ENCODE assay signal across 8 cellular contexts in the genomic region with DNA sequence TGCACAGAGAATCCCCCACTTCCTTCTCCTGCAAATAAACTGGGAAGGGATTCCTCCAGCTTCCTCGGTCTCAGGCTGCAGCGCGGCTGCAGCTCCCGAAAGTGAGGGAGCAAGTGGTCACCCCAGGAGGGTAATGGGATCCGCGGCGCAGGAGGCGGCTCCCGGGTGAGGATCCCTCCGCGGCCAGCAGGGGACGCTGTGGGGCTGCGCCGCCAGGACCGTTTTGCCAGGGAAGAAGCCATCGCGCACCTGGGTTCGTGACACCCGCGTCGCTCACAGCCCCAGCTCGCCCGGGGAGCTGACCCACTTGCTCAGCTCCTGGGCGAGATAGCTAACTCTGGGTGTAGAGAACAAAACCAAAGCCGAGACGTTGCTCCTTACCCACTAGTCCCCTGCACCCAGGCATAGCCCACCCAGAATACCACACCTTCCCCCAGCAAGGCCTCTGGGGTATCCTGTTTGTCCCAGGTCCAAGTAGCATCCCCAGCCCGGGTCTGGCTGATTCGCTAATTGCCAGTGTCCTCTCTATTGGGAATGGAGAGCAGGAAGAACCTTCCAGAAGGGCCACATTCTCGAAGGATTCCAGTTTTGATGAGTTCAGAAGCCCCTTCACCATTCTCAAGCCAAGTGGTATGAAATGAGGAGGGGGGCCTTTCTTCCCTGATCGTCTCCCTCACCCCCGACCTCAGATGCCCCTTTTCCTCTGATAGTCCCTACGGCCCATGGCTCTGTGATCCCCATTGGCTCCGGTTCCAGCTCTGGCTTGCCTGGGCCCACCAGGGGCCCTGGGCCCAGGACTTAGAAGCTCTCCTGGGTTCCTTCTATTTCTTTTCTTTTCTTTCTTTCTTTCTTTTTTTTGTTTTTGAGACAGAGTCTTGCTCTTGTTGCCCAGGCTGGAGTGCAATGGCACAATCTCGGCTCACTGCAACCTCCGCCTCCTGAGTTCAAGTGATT. TPM values are rescaled to one million over a fixed set of nuclear protein-coding genes. Genes with fewer than 3 reads are reported as not detected.
DNase-seq lines count a peak whose midpoint lies in the region; ATAC-seq and TF ChIP-seq lines count a peak whose summit lies in the region.

No MANE protein-coding gene starts in this region.

- H3K23ac ChIP-seq in mesendoderm (ENCODE audit: low read length), result no peak overlapping the region

- DNase-seq in BE2C (peak; percentile 82), H4 (ENCODE audit: low spot score) (peak; percentile 55), NCI-H2227 treated with DMSO at 0.1 percent for 48 hours (lab: John Stamatoyannopoulos, UW) (peak; percentile 14), ecto neural progenitor cell (ENCODE audit: low spot score) (peak; percentile 94), mesendoderm (peak; percentile 69)
- DNase-seq in activated CD4-positive, alpha-beta T cell treated with anti-CD3 and anti-CD28 coated beads, Interleukin-2, amount 50 U/mL, for 48 hours, result peak; percentile 81 to 86
- DNase-seq in stimulated activated CD8-positive, alpha-beta memory T cell treated with anti-CD3 and anti-CD28 coated beads, Interleukin-15, amount 100 ng/mL, for 48 hours (ENCODE audit: low read depth in 2 of 2), result peak; percentile 59 to 65

- H2BK15ac ChIP-seq in mesendoderm (replicated peaks; ENCODE audit: low read depth), result no peak overlapping the region

- H3K4me1 ChIP-seq in BE2C (peaks cover 30% of the 10 kb centered on the region), mesendoderm (ENCODE audit: control insufficient read depth, low read depth, low read length) (no peaks in the 10 kb centered on the region)

- no peak for ATAC-seq in HG02852 (IDR thresholded peaks at IDR 0.05; ENCODE audit: unreplicated experiment)

- no peak overlapping the region for H3K4me2 ChIP-seq in mesendoderm (ENCODE audit: low read length)

- H3K4me3 ChIP-seq in BE2C (ENCODE audit: low read depth, low read length), result peak overlapping the region; percentile 27; the same call in 1 of the 2 replicates
- H3K4me3 ChIP-seq in mesendoderm (ENCODE audit: low read length), result no peak overlapping the region

- H2BK5ac ChIP-seq in mesendoderm (ENCODE audit: low read length), result no peak overlapping the region

- peak; percentile 96 for TF ChIP-seq CTCF in BE2C (IDR thresholded peaks at IDR 0.05; ENCODE audit: low read depth, low read length)

- no peak overlapping the region for H4K8ac ChIP-seq in mesendoderm (ENCODE audit: low read depth, low read length)

- no CpG with 5 or more reads among the region's 35 CpGs for WGBS in mesendoderm (ENCODE audit: extremely low coverage, insufficient coverage, low lambda C conversion rate)

- H3K9me3 ChIP-seq in BE2C, result no peaks in the 10 kb centered on the region

- no peak overlapping the region for H3K4ac ChIP-seq in mesendoderm (ENCODE audit: low read depth, low read length)

- no peak overlapping the region for H2AK5ac ChIP-seq in mesendoderm (ENCODE audit: low read length)

- H4K5ac ChIP-seq in mesendoderm (ENCODE audit: low read length), result no peak overlapping the region

- H3K79me2 ChIP-seq in mesendoderm (ENCODE audit: control insufficient read depth, insufficient read depth, low read length), result no peaks in the 10 kb centered on the region

- peaks cover 2% of the 10 kb centered on the region for H3K36me3 ChIP-seq in BE2C
- no peaks in the 10 kb centered on the region for H3K36me3 ChIP-seq in mesendoderm (ENCODE audit: control insufficient read depth, insufficient read depth, low read length)

- H3K27me3 ChIP-seq in BE2C, result no peaks in the 10 kb centered on the region
- no peaks in the 10 kb centered on the region for H3K27me3 ChIP-seq in mesendoderm (ENCODE audit: insufficient read depth, low read length, poor library complexity)

- no peak overlapping the region for H3K18ac ChIP-seq in mesendoderm (ENCODE audit: low read length)

- H3K9ac ChIP-seq in mesendoderm (ENCODE audit: low read length), result no peak overlapping the region

- H3K56ac ChIP-seq in mesendoderm (ENCODE audit: low read length), result no peak overlapping the region

- H3K79me1 ChIP-seq in mesendoderm (ENCODE audit: low read length), result no peaks in the 10 kb centered on the region

- H2BK120ac ChIP-seq in mesendoderm (ENCODE audit: low read depth, low read length), result no peak overlapping the region

- no peak overlapping the region for H3K27ac ChIP-seq in mesendoderm (ENCODE audit: low read depth, low read length)

RNA-seq across cellular contexts. Expression of gene CYGB, which starts 14.1 kb away (rescaled TPM):
- polyA plus RNA-seq in BE2C (2012; ENCODE audit: insufficient read depth, insufficient read length, low read depth), result 160 TPM
- total RNA-seq in H4 (2014; rRNA removed; shearing (Covaris generic)), result 0.25 and 1.8 TPM in 2 replicates
- 0.88 TPM for polyA plus RNA-seq in mesendoderm (2013, experiment 1 of 2)
- 0.88 TPM for polyA plus RNA-seq in mesendoderm (2013, experiment 2 of 2)

RNA-seq across cellular contexts. Expression of gene PRCD, which starts 16.5 kb away (rescaled TPM):
- polyA plus RNA-seq in BE2C (2012; ENCODE audit: insufficient read depth, insufficient read length, low read depth), result 44.2 TPM
- total RNA-seq in H4 (2014; rRNA removed; shearing (Covaris generic)), result not detected in 2 replicates
- polyA plus RNA-seq in mesendoderm (2013, experiment 1 of 2), result 0.59 TPM
- polyA plus RNA-seq in mesendoderm (2013, experiment 2 of 2), result 0.55 TPM

RNA-seq across cellular contexts. Expression of gene RHBDF2, which starts 22.1 kb away (rescaled TPM):
- 4.0 TPM for polyA plus RNA-seq in BE2C (2012; ENCODE audit: insufficient read depth, insufficient read length, low read depth)
- total RNA-seq in H4 (2014; rRNA removed; shearing (Covaris generic)), result 9.0 and 17.4 TPM in 2 replicates
- polyA plus RNA-seq in mesendoderm (2013, experiment 1 of 2), result 12.3 TPM
- 11.8 TPM for polyA plus RNA-seq in mesendoderm (2013, experiment 2 of 2)

RNA-seq across cellular contexts. Expression of gene AANAT, which starts 56.0 kb away (rescaled TPM):
- 0.49 TPM for polyA plus RNA-seq in BE2C (2012; ENCODE audit: insufficient read depth, insufficient read length, low read depth)
- not detected in 2 replicates for total RNA-seq in H4 (2014; rRNA removed; shearing (Covaris generic))
- 0.15 TPM for polyA plus RNA-seq in mesendoderm (2013, experiment 1 of 2)
- 0.14 TPM for polyA plus RNA-seq in mesendoderm (2013, experiment 2 of 2)

Comparison
In these comparisons a context has a peak if more than half of its experiments do, and no peak if none do; other contexts are left out.
1. DNase-seq: peak in every context shown above with its lines; median percentile 94 in ecto neural progenitor cell; 84 in activated CD4-positive, alpha-beta T cell treated with anti-CD3 and anti-CD28 coated beads, Interleukin-2, amount 50 U/mL, for 48 hours; 82 in BE2C; 69 in mesendoderm; 62 in stimulated activated CD8-positive, alpha-beta memory T cell treated with anti-CD3 and anti-CD28 coated beads, Interleukin-15, amount 100 ng/mL, for 48 hours; 55 in H4; 14 in NCI-H2227 treated with DMSO at 0.1 percent for 48 hours.